Comparison of ENCODE assay signal across 8 cellular contexts in the genomic region with DNA sequence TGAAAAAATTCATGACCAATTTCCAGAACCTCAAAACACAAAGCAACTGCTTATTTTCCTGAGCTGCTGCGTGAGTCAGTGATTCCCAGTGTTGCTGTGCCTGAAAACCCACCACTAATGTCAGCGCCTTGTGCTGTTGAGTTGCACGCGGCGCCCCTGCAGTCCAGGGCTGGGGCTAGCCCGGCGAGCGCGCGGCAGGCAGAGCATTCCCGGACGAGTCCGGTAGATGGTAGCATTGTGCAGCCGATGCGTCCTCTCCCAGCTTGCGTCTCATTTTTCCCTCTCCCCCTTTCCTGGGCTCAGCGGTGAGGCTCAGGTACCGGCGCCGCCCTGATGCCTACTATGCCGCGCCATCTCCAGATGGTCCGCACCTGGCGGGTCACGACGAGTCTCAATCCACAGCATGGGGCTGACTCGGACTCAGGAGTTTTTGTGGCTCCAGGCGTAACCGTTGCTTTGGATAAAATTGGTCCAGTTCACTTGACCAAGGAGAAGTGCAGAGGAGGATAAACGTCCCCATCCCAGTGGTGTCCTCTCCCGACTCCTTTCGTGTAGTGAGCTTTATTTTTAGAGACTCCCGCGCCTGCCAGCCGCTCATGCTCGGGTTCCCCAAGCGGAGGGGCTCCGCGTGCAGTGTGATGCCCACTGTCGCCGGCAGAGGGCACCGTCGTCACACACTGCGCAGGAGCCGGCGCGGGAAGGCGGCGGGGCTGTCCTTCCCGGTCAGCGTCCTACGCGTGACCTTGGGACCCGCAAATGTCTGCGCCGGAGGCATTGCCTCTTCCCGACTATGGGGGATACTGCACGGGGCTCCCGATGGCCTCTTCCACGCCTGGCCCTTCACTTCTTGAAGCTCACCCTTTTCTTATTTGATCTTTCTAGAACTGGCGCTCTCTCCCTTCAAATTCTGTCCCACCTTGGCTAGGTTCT. TPM values are rescaled to one million over a fixed set of nuclear protein-coding genes. Genes with fewer than 3 reads are reported as not detected.
DNase-seq lines count a peak whose midpoint lies in the region; ATAC-seq and TF ChIP-seq lines count a peak whose summit lies in the region.

No MANE protein-coding gene starts in this region.

- peak overlapping the region; percentile 52 for H3K9ac ChIP-seq in fibroblast of lung (ENCODE audit: insufficient read depth, low read length)

- H2AFZ ChIP-seq in fibroblast of lung (ENCODE audit: low read length), result peak overlapping the region; percentile 96

- TF ChIP-seq EP300 in Ishikawa (IDR thresholded peaks at IDR 0.05; ENCODE audit: borderline replicate concordance), result no peak

- H3K36me3 Mint-ChIP-seq in activated T-helper 1 cell treated with anti-CD3 and anti-CD28 coated beads, Interleukin-12 subunit alpha, Interleukin-12 subunit beta, Interleukin-2, Interleukin-4 antibody, amounts not matched to agents 30 ng/mL and 10 ng/mL and 1 ng/mL, durations not matched to agents 14 hours and 24 hours and 36 hours (ENCODE audit: low read depth), result no peaks in the 10 kb centered on the region
- H3K36me3 Mint-ChIP-seq in naive B cell, result no peaks in the 10 kb centered on the region

- H3K9me3 Mint-ChIP-seq in activated T-helper 1 cell treated with anti-CD3 and anti-CD28 coated beads, Interleukin-12 subunit alpha, Interleukin-12 subunit beta, Interleukin-2, Interleukin-4 antibody, amounts not matched to agents 30 ng/mL and 10 ng/mL and 1 ng/mL, durations not matched to agents 14 hours and 24 hours and 36 hours, result no peaks in the 10 kb centered on the region
- no peaks in the 10 kb centered on the region for H3K9me3 Mint-ChIP-seq in naive B cell

- ATAC-seq in GM21717 (IDR thresholded peaks at IDR 0.05; ENCODE audit: unreplicated experiment), result peak; percentile 98
- ATAC-seq in naive B cell (ENCODE audit: low read depth in 2 of 2), result peak; percentile 91

- H3K4me2 ChIP-seq in fibroblast of lung (ENCODE audit: extremely low read depth, insufficient read depth, low read length), result peak overlapping the region; percentile 99

- peaks cover 16% of the 10 kb centered on the region for H3K27me3 ChIP-seq in fibroblast of lung (ENCODE audit: control insufficient read depth, insufficient read depth, low read length)

- H3K27me3 Mint-ChIP-seq in activated T-helper 1 cell treated with anti-CD3 and anti-CD28 coated beads, Interleukin-12 subunit alpha, Interleukin-12 subunit beta, Interleukin-2, Interleukin-4 antibody, amounts not matched to agents 30 ng/mL and 10 ng/mL and 1 ng/mL, durations not matched to agents 14 hours and 24 hours and 36 hours (ENCODE audit: insufficient read depth), result peaks cover 14% of the 10 kb centered on the region
- H3K27me3 Mint-ChIP-seq in naive B cell, result peaks cover 6 to 33% (median 32%) of the 10 kb centered on the region in 3 donors

- H3K4me1 Mint-ChIP-seq in activated T-helper 1 cell treated with anti-CD3 and anti-CD28 coated beads, Interleukin-12 subunit alpha, Interleukin-12 subunit beta, Interleukin-2, Interleukin-4 antibody, amounts not matched to agents 30 ng/mL and 10 ng/mL and 1 ng/mL, durations not matched to agents 14 hours and 24 hours and 36 hours (ENCODE audit: low read depth), result peaks cover 18% of the 10 kb centered on the region
- H3K4me1 Mint-ChIP-seq in naive B cell, result peaks cover 8 to 14% (median 11%) of the 10 kb centered on the region in 3 donors

- intact Hi-C loops in activated T-helper 1 cell treated with anti-CD3 and anti-CD28 coated beads, Interleukin-12 subunit alpha, Interleukin-12 subunit beta, Interleukin-2, Interleukin-4 antibody, amounts not matched to agents 30 ng/mL and 10 ng/mL and 1 ng/mL, durations not matched to agents 14 hours and 24 hours and 36 hours (cut with micrococcal nuclease), result loop anchor here (10.0 kb wide), 1 partner anchor 261 kb away; no protein-coding TSS in a partner anchor

- H3K9me3 ChIP-seq in fibroblast of lung (ENCODE audit: control insufficient read depth, insufficient read depth, low read depth, low read length), result no peaks in the 10 kb centered on the region

- H3K4me3 Mint-ChIP-seq in activated T-helper 1 cell treated with anti-CD3 and anti-CD28 coated beads, Interleukin-12 subunit alpha, Interleukin-12 subunit beta, Interleukin-2, Interleukin-4 antibody, amounts not matched to agents 30 ng/mL and 10 ng/mL and 1 ng/mL, durations not matched to agents 14 hours and 24 hours and 36 hours, result peak overlapping the region; percentile 85
- peak overlapping the region; percentile 84 to 94 (median 90) for H3K4me3 Mint-ChIP-seq in naive B cell

- peak overlapping the region; percentile 26 for H3K27ac ChIP-seq in fibroblast of lung (ENCODE audit: insufficient read depth, low read length)

- H3K27ac Mint-ChIP-seq in activated T-helper 1 cell treated with anti-CD3 and anti-CD28 coated beads, Interleukin-12 subunit alpha, Interleukin-12 subunit beta, Interleukin-2, Interleukin-4 antibody, amounts not matched to agents 30 ng/mL and 10 ng/mL and 1 ng/mL, durations not matched to agents 14 hours and 24 hours and 36 hours, result peak overlapping the region; percentile 83
- peak overlapping the region in 2 of 6 donors; percentile 14 to 93 for H3K27ac Mint-ChIP-seq in naive B cell

- peaks cover 2% of the 10 kb centered on the region for H3K4me1 ChIP-seq in fibroblast of lung (ENCODE audit: control insufficient read depth, extremely low read depth, insufficient read depth, low read length)

- peak; percentile 86 for TF ChIP-seq RAD21 in Ishikawa (IDR thresholded peaks at IDR 0.05; ENCODE audit: low read depth)

- no peaks in the 10 kb centered on the region for H3K36me3 ChIP-seq in fibroblast of lung (ENCODE audit: control insufficient read depth, insufficient read depth, low read length)

- DNase-seq in DMS53 (lab: John Stamatoyannopoulos, UW) (peak; percentile 87), fibroblast of lung (ENCODE audit: low read depth in 2 of 2) (peak; percentile 71 to 81), naive B cell (peak; percentile 56)
- DNase-seq in activated T-helper 1 cell treated with anti-CD3 and anti-CD28 coated beads, Interleukin-12 subunit alpha, Interleukin-12 subunit beta, Interleukin-2, Interleukin-4 antibody, amounts not matched to agents 30 ng/mL and 10 ng/mL and 1 ng/mL, durations not matched to agents 14 hours and 24 hours and 36 hours (ENCODE audit: low spot score), result peak; percentile 59
- DNase-seq in stimulated activated CD8-positive, alpha-beta memory T cell treated with anti-CD3 and anti-CD28 coated beads, Interleukin-7, amount 100 ng/mL, for 48 hours (ENCODE audit: extremely low read depth in 1 of 2, low read depth in 1 of 2), result peak; percentile 45 to 58

- peak overlapping the region; percentile 57 to 80 (median 73) for H3K4me3 ChIP-seq in fibroblast of lung (replicated peaks in 1 of 4; ENCODE audit: control extremely low read depth in 1 of 4, insufficient read depth in 1 of 4, low read depth in 3 of 4, low read length in 4 of 4)

- no peaks in the 10 kb centered on the region for H3K79me2 ChIP-seq in fibroblast of lung (ENCODE audit: control insufficient read depth, insufficient read depth, low read length)

- peak; percentile 79 to 85 for TF ChIP-seq CTCF in fibroblast of lung (conservative IDR thresholded peaks at IDR 0.05 in 1 of 2, IDR thresholded peaks at IDR 0.05 in 1 of 2; ENCODE audit: low read depth in 1 of 2, low read length in 2 of 2)

- no peaks in the 10 kb centered on the region for H4K20me1 ChIP-seq in fibroblast of lung (ENCODE audit: control insufficient read depth, extremely low read depth, insufficient read depth, low read length)

TF ChIP-seq in Ishikawa, 13 proteins besides CTCF, POLR2A, EP300 and RAD21:
- TF ChIP-seq CEBPB (IDR thresholded peaks at IDR 0.05), result no peak
- TF ChIP-seq, protein P1, sequence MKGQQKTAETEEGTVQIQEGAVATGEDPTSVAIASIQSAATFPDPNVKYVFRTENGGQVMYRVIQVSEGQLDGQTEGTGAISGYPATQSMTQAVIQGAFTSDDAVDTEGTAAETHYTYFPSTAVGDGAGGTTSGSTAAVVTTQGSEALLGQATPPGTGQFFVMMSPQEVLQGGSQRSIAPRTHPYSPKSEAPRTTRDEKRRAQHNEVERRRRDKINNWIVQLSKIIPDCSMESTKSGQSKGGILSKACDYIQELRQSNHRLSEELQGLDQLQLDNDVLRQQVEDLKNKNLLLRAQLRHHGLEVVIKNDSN (IDR thresholded peaks at IDR 0.05), result peak; percentile 28
- TF ChIP-seq, protein P2, sequence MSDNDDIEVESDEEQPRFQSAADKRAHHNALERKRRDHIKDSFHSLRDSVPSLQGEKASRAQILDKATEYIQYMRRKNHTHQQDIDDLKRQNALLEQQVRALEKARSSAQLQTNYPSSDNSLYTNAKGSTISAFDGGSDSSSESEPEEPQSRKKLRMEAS (IDR thresholded peaks at IDR 0.05), result peak; percentile 78

TF ChIP-seq in PFSK-1, 5 proteins besides CTCF, POLR2A, EP300 and RAD21:
- no peak for TF ChIP-seq POLR2AphosphoS5 (IDR thresholded peaks at IDR 0.05; ENCODE audit: low read depth, low read length)
- peak; percentile 87 for TF ChIP-seq FOXP2 (optimal IDR thresholded peaks at IDR 0.05; ENCODE audit: borderline replicate concordance, extremely low read depth, extremely low read length, insufficient read depth)

RNA-seq across cellular contexts. Expression of a gene that starts 53.6 kb away (rescaled TPM):
- polyA plus RNA-seq in PFSK-1 (2012; ENCODE audit: insufficient read length, low read depth), result not detected
- not detected in 2 replicates for total RNA-seq in activated T-helper 1 cell treated with anti-CD3 and anti-CD28 coated beads, Interleukin-12 subunit alpha, Interleukin-12 subunit beta, Interleukin-2, Interleukin-4 antibody, amounts not matched to agents 30 ng/mL and 10 ng/mL and 1 ng/mL, durations not matched to agents 14 hours and 24 hours and 36 hours
- 54.8 and 108 TPM in 2 replicates for total RNA-seq in fibroblast of lung
- polyA plus RNA-seq in fibroblast of lung, result 75.3 and 793 TPM in 2 replicates
- 60.8 and 564 TPM in 2 replicates for polyA plus RNA-seq in fibroblast of lung (2012)
- polyA minus RNA-seq in fibroblast of lung (ENCODE audit: low replicate concordance), result 2.7 and 51.2 TPM in 2 replicates
- 1 to 10 TPM in 1 of 6 donors, under 1 TPM in 2, not detected in 3; 0.24 to 1.1 (median 0.86) TPM for polyA plus RNA-seq in naive B cell (ENCODE audit: low read depth in 6 of 6)

Comparison
In these comparisons a context has a peak if more than half of its experiments do, and no peak if none do; other contexts are left out.
1. Peak in every context shown above with its lines: DNase-seq, ATAC-seq, H3K4me3 ChIP-seq and H3K27ac ChIP-seq.
2. RNA of a gene that starts 53.6 kb away (total RNA-seq): 54.8 to 108 TPM in fibroblast of lung; not detected in activated T-helper 1 cell treated with anti-CD3 and anti-CD28 coated beads, Interleukin-12 subunit alpha, Interleukin-12 subunit beta, Interleukin-2, Interleukin-4 antibody, amounts not matched to agents 30 ng/mL and 10 ng/mL and 1 ng/mL, durations not matched to agents 14 hours and 24 hours and 36 hours; every median in the first group is over 10 times any median in the second.